Comparison of ENCODE assay signal across 1 cellular context in the genomic region with DNA sequence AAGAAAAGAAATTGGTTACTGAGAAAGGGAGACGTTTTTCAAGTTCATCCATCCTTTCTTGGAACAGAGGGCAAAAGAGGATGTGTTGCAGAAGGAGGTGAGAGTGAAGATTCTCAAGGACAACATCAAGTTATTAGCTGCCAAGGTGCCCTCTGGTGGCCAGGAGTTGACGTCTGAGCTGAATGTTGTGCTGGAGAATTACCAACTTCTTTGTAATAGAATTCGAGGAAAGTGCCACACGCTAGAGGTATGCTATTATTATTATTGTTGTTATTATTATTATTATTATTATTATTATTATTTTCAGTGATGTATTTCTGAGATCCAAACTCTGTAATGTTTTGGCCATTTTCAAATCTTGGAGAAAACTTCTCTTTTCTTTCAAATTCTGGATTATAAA.
TF ChIP-seq lines count a peak whose summit lies in the region.

No MANE protein-coding gene starts in this region.

TF ChIP-seq in HepG2, 621 proteins besides CTCF, POLR2A, EP300 and RAD21 (continued from another document):
- TF ChIP-seq ZBTB26 (CRISPR knock-in tag; IDR thresholded peaks at IDR 0.05; ENCODE audit: borderline replicate concordance) (no peak), SMC3 (IDR thresholded peaks at IDR 0.05; ENCODE audit: low read length) (peak; percentile 82), ZKSCAN5 (CRISPR knock-in tag; IDR thresholded peaks at IDR 0.05) (peak; percentile 76; the same call in 1 of the 2 replicates), MIXL1 (CRISPR knock-in tag; IDR thresholded peaks at IDR 0.05) (0 out of 2 replicates have a peak, but pooled peaks have one; percentile 44)
